ENCODE assay signal across 8 cellular contexts in the genomic region with DNA sequence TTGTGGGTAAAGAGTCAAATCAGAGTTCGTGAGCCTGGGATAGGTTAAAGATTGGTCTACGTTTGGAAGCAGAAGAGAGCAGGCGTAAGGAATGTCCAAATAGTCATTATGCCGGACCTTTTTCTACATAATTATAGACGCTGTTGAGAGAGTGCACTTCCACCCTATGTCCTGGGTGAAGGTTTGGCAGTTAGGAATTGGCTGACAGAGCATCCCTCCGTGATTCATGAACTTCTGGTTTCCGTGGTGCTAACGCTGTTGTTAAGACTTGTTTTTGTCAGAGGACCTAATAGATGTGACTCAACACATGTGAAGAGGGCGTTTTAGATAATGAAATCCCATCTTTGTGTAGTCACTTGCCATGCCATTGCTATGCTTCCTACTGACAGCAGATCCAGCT. TPM values are rescaled to one million over a fixed set of nuclear protein-coding genes. Genes with fewer than 3 reads are reported as not detected.
DNase-seq lines count a peak whose midpoint lies in the region; ATAC-seq, FAIRE-seq and TF ChIP-seq lines count a peak whose summit lies in the region.

No MANE protein-coding gene starts in this region.

- intact Hi-C loops in spleen (cut with DNase I; ENCODE audit: low total_unique reads) = no loop called here

- no peak for FAIRE-seq in urothelium cell line (lab: Jason Lieb, UNC)

- no peak for TF ChIP-seq CTCF in spleen (IDR thresholded peaks at IDR 0.05 in 8 of 11, conservative IDR thresholded peaks at IDR 0.05 in 3 of 11)

- peak; percentile 13 for DNase-seq in activated gamma-delta T cell treated with anti-CD3 and anti-CD28 coated beads, Interleukin-2, amount 50 U/mL, for 16 hours (ENCODE audit: low read depth)
- DNase-seq in iPS DF 6.9 (ENCODE audit: low read depth, low spot score) (no peak), spleen (no peak), NCI-H146 (lab: John Stamatoyannopoulos, UW) (no peak), urothelium cell line (ENCODE audit: low spot score) (no peak)

- H3K27me3 ChIP-seq in BLaER1 = no peaks in the 10 kb centered on the region
- H3K27me3 ChIP-seq in iPS DF 6.9 (ENCODE audit: control insufficient read depth, insufficient read depth, low read length) = no peaks in the 10 kb centered on the region
- H3K27me3 ChIP-seq in spleen (replicated peaks in 1 of 7) = no peaks in the 10 kb centered on the region

- H3K27ac Mint-ChIP-seq in IgD-negative memory B cell = peak overlapping the region; percentile 82 to 97 (median 96)

- peaks cover 2% of the 10 kb centered on the region for H3K36me3 Mint-ChIP-seq in IgD-negative memory B cell

- peaks cover 50% of the 10 kb centered on the region for H4K20me1 ChIP-seq in BLaER1

- no peaks in the 10 kb centered on the region for H3K9me3 ChIP-seq in BLaER1
- H3K9me3 ChIP-seq in iPS DF 6.9 (ENCODE audit: control insufficient read depth, insufficient read depth, low read length) = no peaks in the 10 kb centered on the region
- no peaks in the 10 kb centered on the region for H3K9me3 ChIP-seq in spleen

- H3K4me3 Mint-ChIP-seq in IgD-negative memory B cell = peak overlapping the region; percentile 95 to 99 (median 98)

- H3K9me3 Mint-ChIP-seq in IgD-negative memory B cell = no peaks in the 10 kb centered on the region

- H3K36me3 ChIP-seq in BLaER1 (peaks cover 50% of the 10 kb centered on the region), iPS DF 6.9 (ENCODE audit: control insufficient read depth, insufficient read depth, low read length) (peaks cover 3% of the 10 kb centered on the region; the same call in 1 of the 2 replicates), spleen (peaks cover 0 to 53% (median 26%) of the 10 kb centered on the region in 6 donors)

- H3K4me2 ChIP-seq in BLaER1 = peak overlapping the region; percentile 95

- H3K4me1 ChIP-seq in BLaER1 = peaks cover 45% of the 10 kb centered on the region
- no peaks in the 10 kb centered on the region for H3K4me1 ChIP-seq in iPS DF 6.9 (ENCODE audit: control insufficient read depth, insufficient read depth, low read length)
- peaks cover 27 to 82% (median 49%) of the 10 kb centered on the region in 6 donors for H3K4me1 ChIP-seq in spleen

- H3K4me1 Mint-ChIP-seq in IgD-negative memory B cell = peaks cover 29 to 42% (median 36%) of the 10 kb centered on the region in 3 donors

- peak overlapping the region; percentile 87 for H3K27ac ChIP-seq in BLaER1
- no peak overlapping the region for H3K27ac ChIP-seq in iPS DF 6.9 (ENCODE audit: low read length)
- peak overlapping the region in 5 of 8 donors; percentile 86 to 94 (median 90) for H3K27ac ChIP-seq in spleen

- no peaks in the 10 kb centered on the region for H3K27me3 Mint-ChIP-seq in IgD-negative memory B cell

- H3K9ac ChIP-seq in BLaER1 = peak overlapping the region; percentile 95

- WGBS in iPS DF 6.9 (ENCODE audit: insufficient coverage, insufficient read length) = no CpG with 5 or more reads among the region's 9 CpGs
- WGBS in spleen, 5 donors = 13 to 27% (median 16%) methylated on average over 9 of the region's 9 CpGs

- no peak for TF ChIP-seq POLR2A in spleen (IDR thresholded peaks at IDR 0.05)

- H3K4me3 ChIP-seq in BLaER1 = peak overlapping the region; percentile 93
- peak overlapping the region; percentile 74; the same call in 1 of the 2 replicates for H3K4me3 ChIP-seq in iPS DF 6.9 (ENCODE audit: low read length)
- peak overlapping the region; percentile 88 to 97 (median 94) for H3K4me3 ChIP-seq in spleen

- no peak for ATAC-seq in HG02678 (IDR thresholded peaks at IDR 0.05; ENCODE audit: unreplicated experiment)

RNA-seq across cellular contexts. Expression of a gene that starts 1.1 kb away (rescaled TPM):
- polyA plus RNA-seq in IgD-negative memory B cell = 5.4 TPM
- 10 to 100 TPM; 21.7 to 40.8 (median 28.4) TPM for total RNA-seq in spleen
- 1 to 10 TPM; 3.0 to 7.0 (median 4.0) TPM for polyA plus RNA-seq in spleen

RNA-seq across cellular contexts. Expression of a gene that starts 1.2 kb away (rescaled TPM):
- polyA plus RNA-seq in IgD-negative memory B cell = 12.3 TPM
- 10 to 100 TPM; 13.4 to 18.8 (median 15.9) TPM for total RNA-seq in spleen
- polyA plus RNA-seq in spleen = 10 to 100 TPM in 2 of 3 donors, 1 to 10 TPM in 1; 6.4 to 11.4 (median 10.2) TPM
